ENCODE assay signal across 28 cellular contexts in the genomic region with DNA sequence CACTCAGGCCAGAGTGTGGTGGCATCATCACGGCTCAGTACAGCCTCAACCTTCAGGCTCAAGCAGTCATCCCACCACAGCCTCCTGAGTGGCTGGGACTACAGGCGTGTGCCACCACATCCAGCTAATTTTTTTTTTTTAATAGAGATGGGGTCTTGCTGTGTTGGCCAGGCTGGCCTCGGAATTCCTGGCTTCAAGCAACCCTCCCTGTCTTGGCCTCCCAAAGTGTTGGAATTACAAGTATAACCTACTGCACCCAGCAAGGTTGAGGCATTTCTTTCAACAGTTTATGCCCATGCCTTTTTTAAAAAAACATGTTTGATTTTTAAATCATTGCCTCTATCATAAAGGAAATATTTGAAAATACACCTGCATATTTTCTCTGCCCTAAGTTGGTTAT. TPM values are rescaled to one million over a fixed set of nuclear protein-coding genes. Genes with fewer than 3 reads are reported as not detected.
"Had no signal": no experiment of that assay in that cellular context is flagged by ENCODE, and none has a peak within 500 bp of the region (broad histone marks: within the 10 kb centered on the region; RNA-seq: fewer than 3 reads in every experiment).

No MANE protein-coding gene starts in this region.

- H3K27me3 Mint-ChIP-seq: memory B cell; progenitor cell of endocrine pancreas; stimulated activated naive CD8-positive, alpha-beta T cell treated with anti-CD3 and anti-CD28 coated beads, Interleukin-15, amount 100 ng/mL, for 72 hours had no signal

- H3K9me3 ChIP-seq: esophagus muscularis mucosa, gastroesophageal sphincter, heart left ventricle, suprapubic skin, transverse colon, vagina had no signal

- H3K27ac Mint-ChIP-seq: memory B cell, natural killer cell, neural progenitor cell, progenitor cell of endocrine pancreas had no signal

- H3K27ac ChIP-seq: esophagus muscularis mucosa, foreskin keratinocyte, gastroesophageal sphincter, heart left ventricle, hepatocyte, neural progenitor cell, parathyroid adenoma, suprapubic skin, transverse colon, vagina had no signal

- H3K4me3 ChIP-seq: esophagus muscularis mucosa, gastroesophageal sphincter, heart left ventricle, hepatocyte, lung, neural progenitor cell, smooth muscle cell, suprapubic skin, transverse colon, vagina had no signal

- DNase-seq: dermis blood vessel endothelial cell; effector memory CD4-positive, alpha-beta T cell; foreskin keratinocyte; heart left ventricle; kidney; natural killer cell; stimulated activated CD4-positive, alpha-beta T cell treated with anti-CD3 and anti-CD28 coated beads, Interleukin-12 subunit alpha, Interleukin-12 subunit beta, amount 100 ng/mL, for 4 hours; stimulated activated CD4-positive, alpha-beta T cell treated with anti-CD3 and anti-CD28 coated beads, Interleukin-1b, Interleukin-23, amount 100 ng/mL, for 48 hours; stimulated activated CD4-positive, alpha-beta T cell treated with anti-CD3 and anti-CD28 coated beads, Interleukin-4, amount 100 ng/mL, for 1 hour; stimulated activated CD8-positive, alpha-beta memory T cell treated with anti-CD3 and anti-CD28 coated beads, Interleukin-4, amount 100 ng/mL, for 48 hours; stimulated activated naive CD4-positive, alpha-beta T cell; stimulated activated naive CD8-positive, alpha-beta T cell treated with anti-CD3 and anti-CD28 coated beads, Interleukin-15, amount 100 ng/mL, for 72 hours; transverse colon had no signal

- H3K9me3 Mint-ChIP-seq: memory B cell; natural killer cell; neural progenitor cell; stimulated activated naive CD8-positive, alpha-beta T cell treated with anti-CD3 and anti-CD28 coated beads, Interleukin-15, amount 100 ng/mL, for 72 hours had no signal

- ATAC-seq: foreskin keratinocyte; gastroesophageal sphincter; heart left ventricle; left lobe of liver; natural killer cell; sciatic nerve; stimulated activated naive CD8-positive, alpha-beta T cell treated with anti-CD3 and anti-CD28 coated beads, Interleukin-15, amount 100 ng/mL, for 72 hours had no signal

- H3K4me1 ChIP-seq: foreskin keratinocyte, parathyroid adenoma had no signal

- H3K4me3 Mint-ChIP-seq: memory B cell; neural progenitor cell; stimulated activated naive CD8-positive, alpha-beta T cell treated with anti-CD3 and anti-CD28 coated beads, Interleukin-15, amount 100 ng/mL, for 72 hours had no signal

RNA-seq across cellular contexts. Expression of gene FBLL1, which starts 40.0 kb away (rescaled TPM):
- total RNA-seq: epithelial cell of proximal tubule, foreskin keratinocyte, mononuclear cell, natural killer cell, vagina had no signal
- polyA plus RNA-seq: foreskin keratinocyte had no signal
